ENCODE assay signal across 1 cellular context in the genomic region with DNA sequence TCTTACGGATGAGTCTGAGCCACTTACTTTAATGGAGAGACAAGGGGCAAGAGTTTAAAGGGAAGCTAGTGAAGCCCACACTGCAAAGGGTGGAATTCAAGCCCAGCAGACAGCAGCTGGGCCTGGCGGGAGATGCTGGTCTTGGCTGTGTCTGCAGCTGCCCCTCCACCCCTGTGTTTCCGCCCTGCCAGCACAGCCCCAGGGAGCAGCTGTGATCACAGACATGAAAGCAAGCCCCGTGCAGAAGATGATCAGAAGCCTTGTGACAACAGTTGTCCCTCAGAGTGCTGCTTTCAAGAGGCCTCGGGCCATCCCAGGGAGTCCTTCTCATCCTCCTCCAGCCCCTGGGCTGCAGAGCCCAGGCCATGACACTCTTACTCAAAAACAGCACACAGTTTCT.
TF ChIP-seq lines count a peak whose summit lies in the region.

No MANE protein-coding gene starts in this region.

TF ChIP-seq in H1, 55 proteins besides CTCF, POLR2A, EP300 and RAD21 (continued from another document):
- TF ChIP-seq, protein P1, sequence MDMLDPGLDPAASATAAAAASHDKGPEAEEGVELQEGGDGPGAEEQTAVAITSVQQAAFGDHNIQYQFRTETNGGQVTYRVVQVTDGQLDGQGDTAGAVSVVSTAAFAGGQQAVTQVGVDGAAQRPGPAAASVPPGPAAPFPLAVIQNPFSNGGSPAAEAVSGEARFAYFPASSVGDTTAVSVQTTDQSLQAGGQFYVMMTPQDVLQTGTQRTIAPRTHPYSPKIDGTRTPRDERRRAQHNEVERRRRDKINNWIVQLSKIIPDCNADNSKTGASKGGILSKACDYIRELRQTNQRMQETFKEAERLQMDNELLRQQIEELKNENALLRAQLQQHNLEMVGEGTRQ (IDR thresholded peaks at IDR 0.05; ENCODE audit: low read length): no peak
- TF ChIP-seq TAF7 (optimal IDR thresholded peaks at IDR 0.05; ENCODE audit: borderline replicate concordance, low read depth, low read length): no peak
- no peak for TF ChIP-seq RFX5 (IDR thresholded peaks at IDR 0.05; ENCODE audit: borderline replicate concordance, low read depth, low read length)
- TF ChIP-seq YY1 (IDR thresholded peaks at IDR 0.05; ENCODE audit: low read depth, low read length): no peak
- TF ChIP-seq CEBPB (IDR thresholded peaks at IDR 0.05; ENCODE audit: low read depth, low read length): no peak
- no peak for TF ChIP-seq TBP (IDR thresholded peaks at IDR 0.05; ENCODE audit: low read depth, low read length)
- TF ChIP-seq CHD2 (IDR thresholded peaks at IDR 0.05; ENCODE audit: low read length): no peak
- no peak for TF ChIP-seq PHF8 (conservative IDR thresholded peaks at IDR 0.05; ENCODE audit: low read depth, low read length)
- no peak for TF ChIP-seq KDM4A (IDR thresholded peaks at IDR 0.05; ENCODE audit: low read depth, low read length, severe bottlenecking)
